Comparison of ENCODE assay signal across 25 cellular contexts in the genomic region with DNA sequence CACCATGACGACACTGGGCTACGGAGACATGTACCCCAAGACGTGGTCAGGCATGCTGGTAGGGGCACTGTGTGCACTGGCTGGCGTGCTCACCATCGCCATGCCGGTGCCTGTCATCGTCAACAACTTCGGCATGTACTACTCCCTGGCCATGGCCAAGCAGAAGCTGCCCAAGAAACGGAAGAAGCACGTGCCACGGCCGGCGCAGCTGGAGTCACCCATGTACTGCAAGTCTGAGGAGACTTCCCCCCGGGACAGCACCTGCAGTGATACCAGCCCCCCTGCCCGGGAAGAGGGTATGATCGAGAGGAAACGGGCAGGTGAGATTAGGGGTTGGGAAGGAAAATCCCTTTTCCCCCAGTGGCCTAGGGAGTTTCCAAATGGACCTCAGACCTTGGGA.
"Had no signal": no experiment of that assay in that cellular context is flagged by ENCODE, and none has a peak within 500 bp of the region (broad histone marks: within the 10 kb centered on the region; RNA-seq: fewer than 3 reads in every experiment).

No MANE protein-coding gene starts in this region.

- H3K4me1 ChIP-seq: esophagus muscularis mucosa, gastroesophageal sphincter, heart left ventricle, left lung, lower lobe of right lung had no signal

- H3K79me2 ChIP-seq: hepatocyte had no signal

- H3K4me3 ChIP-seq: coronary artery, dorsolateral prefrontal cortex, esophagus muscularis mucosa, gastroesophageal sphincter, heart left ventricle, hepatocyte, left lung, lower lobe of right lung, mucosa of descending colon had no signal

- H3K27me3 ChIP-seq: dorsolateral prefrontal cortex, esophagus muscularis mucosa, foreskin keratinocyte, gastroesophageal sphincter, heart left ventricle, hepatocyte, left lung had no signal

- H3K9me3 ChIP-seq: esophagus muscularis mucosa, gastroesophageal sphincter, heart left ventricle, left lung, lower lobe of right lung, mucosa of descending colon had no signal

- DNase-seq: dermis blood vessel endothelial cell; dorsolateral prefrontal cortex; effector CD8-positive, alpha-beta T cell; effector memory CD8-positive, alpha-beta T cell; endodermal cell; foreskin keratinocyte; heart left ventricle; left cardiac atrium; left lung; left ventricle myocardium superior; lower lobe of right lung; mesenchymal stem cell; mucosa of descending colon; naive B cell had no signal

- H3K4me2 ChIP-seq: hepatocyte had no signal

- H3K9me3 Mint-ChIP-seq: effector memory CD8-positive, alpha-beta T cell; endodermal cell; mesothelial cell of epicardium; naive B cell had no signal

- H3K27ac ChIP-seq: coronary artery, dorsolateral prefrontal cortex, esophagus muscularis mucosa, foreskin keratinocyte, gastroesophageal sphincter, heart left ventricle, hepatocyte, left lung, lower lobe of right lung had no signal

- H3K36me3 Mint-ChIP-seq: mesothelial cell of epicardium had no signal

- H3K27ac Mint-ChIP-seq: endodermal cell, mesothelial cell of epicardium had no signal

- ATAC-seq: effector memory CD8-positive, alpha-beta T cell; foreskin keratinocyte; gastroesophageal sphincter; heart left ventricle; left lung; left ventricle myocardium superior; lower lobe of right lung; mucosa of descending colon had no signal

- H2AFZ ChIP-seq: hepatocyte had no signal

- FAIRE-seq: colon, endometrium, endothelial cell of umbilical vein, frontal cortex, islet of Langerhans, keratinocyte had no signal

- H3K27me3 Mint-ChIP-seq: effector memory CD8-positive, alpha-beta T cell; naive B cell had no signal

- H3K4me3 Mint-ChIP-seq: effector memory CD8-positive, alpha-beta T cell; endodermal cell; mesothelial cell of epicardium had no signal
